In the genomic region with DNA sequence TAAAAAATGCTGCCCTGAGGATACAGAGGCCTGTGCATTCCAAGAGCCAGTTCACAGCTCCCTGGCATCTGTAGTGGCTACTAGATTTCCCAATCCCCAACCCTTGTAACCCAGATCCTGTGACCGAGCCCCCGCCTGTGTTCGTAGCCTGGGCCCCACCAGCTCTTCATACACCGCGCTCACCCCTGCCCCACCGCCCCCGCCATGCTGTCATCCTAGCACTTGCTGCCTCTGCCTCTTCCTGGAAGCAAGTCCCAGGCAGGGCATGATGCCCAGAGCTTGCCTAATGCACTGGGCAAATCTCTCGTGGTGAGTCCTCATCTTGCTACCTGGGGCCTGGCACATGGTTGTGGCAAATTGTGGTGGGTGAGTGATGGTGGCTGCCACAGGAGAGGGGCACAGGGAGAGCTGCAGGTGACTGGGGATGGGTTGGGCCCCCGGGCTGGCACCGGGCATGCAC, we compare ENCODE assay signal across 12 cellular contexts. TPM values are rescaled to one million over a fixed set of nuclear protein-coding genes. Genes with fewer than 3 reads are reported as not detected.
DNase-seq lines count a peak whose midpoint lies in the region; ATAC-seq and TF ChIP-seq lines count a peak whose summit lies in the region.
"Had no signal": no experiment of that assay in that cellular context is flagged by ENCODE, and none has a peak within 500 bp of the region (broad histone marks: within the 10 kb centered on the region; RNA-seq: fewer than 3 reads in every experiment).

No MANE protein-coding gene starts in this region.

- H3K27ac Mint-ChIP-seq in activated naive CD4-positive, alpha-beta T cell treated with anti-CD3 and anti-CD28 coated beads, Interleukin-2, amount 10 ng/mL, durations not matched to agents 7 days and 5 days: peak overlapping the region; percentile 52
- peak overlapping the region in 2 of 3 experiments; percentile 27 to 63 for H3K27ac Mint-ChIP-seq in nephron
- H3K27ac Mint-ChIP-seq: activated CD4-positive, alpha-beta memory T cell treated with anti-CD3 and anti-CD28 coated beads for 36 hours; activated naive CD8-positive, alpha-beta T cell treated with anti-CD3 and anti-CD28 coated beads, Interleukin-2, amount 10 ng/mL, durations not matched to agents 7 days and 5 days had no signal

- peaks cover 20% of the 10 kb centered on the region for H3K4me1 Mint-ChIP-seq in activated naive CD4-positive, alpha-beta T cell treated with anti-CD3 and anti-CD28 coated beads, Interleukin-2, amount 10 ng/mL, durations not matched to agents 7 days and 5 days
- H3K4me1 Mint-ChIP-seq in nephron: peaks cover 24% of the 10 kb centered on the region

- TF ChIP-seq POLR2A in esophagus squamous epithelium (IDR thresholded peaks at IDR 0.05) (no peak), vagina (IDR thresholded peaks at IDR 0.05) (no peak)

- H3K4me1 ChIP-seq in esophagus squamous epithelium (peaks cover 0 to 60% (median 10%) of the 10 kb centered on the region in 3 donors), vagina (peaks cover 14% of the 10 kb centered on the region)

- H3K27ac ChIP-seq in esophagus squamous epithelium (peak overlapping the region in 3 of 4 donors; percentile 21 to 63 (median 37)), vagina (peak overlapping the region; percentile 60)

- ATAC-seq in GM21423 (IDR thresholded peaks at IDR 0.05; ENCODE audit: unreplicated experiment): no peak

- TF ChIP-seq CTCF in esophagus squamous epithelium (IDR thresholded peaks at IDR 0.05): no peak
- TF ChIP-seq CTCF in nephron (IDR thresholded peaks at IDR 0.05; ENCODE audit: unreplicated experiment in 3 of 3): no peak
- TF ChIP-seq CTCF in vagina (IDR thresholded peaks at IDR 0.05): no peak

- WGBS in esophagus squamous epithelium, 2 donors: 39 to 42% methylated on average over 8 to 9 of the region's 10 CpGs

- CTCF ChIA-PET in activated naive CD4-positive, alpha-beta T cell treated with anti-CD3 and anti-CD28 coated beads, Interleukin-2, amount 10 ng/mL, durations not matched to agents 7 days and 5 days (lab: Charles Lee): no interaction called here

- H3K4me3 ChIP-seq in esophagus squamous epithelium: no peak overlapping the region
- H3K4me3 ChIP-seq in vagina: no peak overlapping the region

- H3K4me3 Mint-ChIP-seq in activated naive CD4-positive, alpha-beta T cell treated with anti-CD3 and anti-CD28 coated beads, Interleukin-2, amount 10 ng/mL, durations not matched to agents 7 days and 5 days: no peak overlapping the region
- H3K4me3 Mint-ChIP-seq in nephron: no peak overlapping the region
- H3K4me3 Mint-ChIP-seq: activated CD4-positive, alpha-beta memory T cell treated with anti-CD3 and anti-CD28 coated beads for 36 hours; activated naive CD8-positive, alpha-beta T cell treated with anti-CD3 and anti-CD28 coated beads, Interleukin-2, amount 10 ng/mL, durations not matched to agents 7 days and 5 days had no signal

- intact Hi-C loops in esophagus squamous epithelium (cut with DNase I) (no loop called here), vagina (cut with DNase I) (no loop called here)

- no peaks in the 10 kb centered on the region for H3K9me3 ChIP-seq in esophagus squamous epithelium
- H3K9me3 ChIP-seq in vagina: no peaks in the 10 kb centered on the region

- no peak for DNase-seq in activated naive CD4-positive, alpha-beta T cell treated with anti-CD3 and anti-CD28 coated beads, Interleukin-2, amount 10 ng/mL, durations not matched to agents 7 days and 5 days
- no peak for DNase-seq in activated naive CD4-positive, alpha-beta T cell treated with anti-CD3 and anti-CD28 coated beads, Interleukin-2, amount 50 U/mL, for 16 hours
- DNase-seq in esophagus squamous epithelium (lab: John Stamatoyannopoulos, UW): no peak
- no peak for DNase-seq in vagina (ENCODE audit: extremely low spot score in 2 of 2)
- no peak for DNase-seq in NCI-H345 (lab: John Stamatoyannopoulos, UW)
- no peak for DNase-seq in NCI-H2029 (lab: John Stamatoyannopoulos, UW)
- DNase-seq: activated CD4-positive, alpha-beta memory T cell treated with anti-CD3 and anti-CD28 coated beads for 36 hours; activated naive CD8-positive, alpha-beta T cell treated with anti-CD3 and anti-CD28 coated beads, Interleukin-2, amount 10 ng/mL, durations not matched to agents 7 days and 5 days; NCI-H774; SW 1271 had no signal

- peaks cover 24% of the 10 kb centered on the region for H3K27me3 Mint-ChIP-seq in activated naive CD4-positive, alpha-beta T cell treated with anti-CD3 and anti-CD28 coated beads, Interleukin-2, amount 10 ng/mL, durations not matched to agents 7 days and 5 days
- peaks cover 3% of the 10 kb centered on the region for H3K27me3 Mint-ChIP-seq in nephron (ENCODE audit: low read depth)

- H3K36me3 ChIP-seq in esophagus squamous epithelium (no peaks in the 10 kb centered on the region), vagina (no peaks in the 10 kb centered on the region)

- no peaks in the 10 kb centered on the region for H3K9me3 Mint-ChIP-seq in activated naive CD4-positive, alpha-beta T cell treated with anti-CD3 and anti-CD28 coated beads, Interleukin-2, amount 10 ng/mL, durations not matched to agents 7 days and 5 days
- H3K9me3 Mint-ChIP-seq in nephron: no peaks in the 10 kb centered on the region
- H3K9me3 Mint-ChIP-seq: activated CD4-positive, alpha-beta memory T cell treated with anti-CD3 and anti-CD28 coated beads for 36 hours; activated naive CD8-positive, alpha-beta T cell treated with anti-CD3 and anti-CD28 coated beads, Interleukin-2, amount 10 ng/mL, durations not matched to agents 7 days and 5 days had no signal

- H3K27me3 ChIP-seq in esophagus squamous epithelium (peaks cover 0 to 18% (median 0%) of the 10 kb centered on the region in 4 donors), vagina (no peaks in the 10 kb centered on the region)

- H3K36me3 Mint-ChIP-seq in activated naive CD4-positive, alpha-beta T cell treated with anti-CD3 and anti-CD28 coated beads, Interleukin-2, amount 10 ng/mL, durations not matched to agents 7 days and 5 days: peaks cover 5% of the 10 kb centered on the region
- H3K36me3 Mint-ChIP-seq in nephron (ENCODE audit: low read depth): no peaks in the 10 kb centered on the region
- H3K36me3 Mint-ChIP-seq: activated CD4-positive, alpha-beta memory T cell treated with anti-CD3 and anti-CD28 coated beads for 36 hours; activated naive CD8-positive, alpha-beta T cell treated with anti-CD3 and anti-CD28 coated beads, Interleukin-2, amount 10 ng/mL, durations not matched to agents 7 days and 5 days had no signal

RNA-seq across cellular contexts. Expression of a gene that starts 7.1 kb away (rescaled TPM):
- total RNA-seq in esophagus squamous epithelium (1 to 10 TPM in 1 of 4 donors, under 1 TPM in 3; 0.08 to 1.3 (median 0.62) TPM), vagina (0.98 TPM)

RNA-seq across cellular contexts. Expression of a gene that starts 38.1 kb away (rescaled TPM):
- total RNA-seq in esophagus squamous epithelium (10 to 100 TPM; 21.4 to 34.2 (median 23.9) TPM), vagina (18.9 TPM)

RNA-seq across cellular contexts. Expression of a gene that starts 56.4 kb away (rescaled TPM):
- 100 to 1,000 TPM; 170 to 288 (median 234) TPM for total RNA-seq in esophagus squamous epithelium
- total RNA-seq in vagina: 246 TPM
